Comparison of ENCODE assay signal across 15 cellular contexts in genomic region chr18:55790296-55790695, GRCh38.
DNase-seq lines count a peak whose midpoint lies in the region; ATAC-seq, FAIRE-seq and TF ChIP-seq lines count a peak whose summit lies in the region.
"Had no signal": no experiment of that assay in that cellular context is flagged by ENCODE, and none has a peak within 500 bp of the region (broad histone marks: within the 10 kb centered on the region; RNA-seq: fewer than 3 reads in every experiment).

No MANE protein-coding gene starts in this region.

- POLR2A ChIA-PET in SK-N-SH (lab: Yijun Ruan, JAX), result no interaction called here
- POLR2A ChIA-PET in activated CD4-positive, alpha-beta T cell treated with anti-CD3 and anti-CD28 coated beads, Interleukin-2, amount 10 ng/mL, durations not matched to agents 7 days and 5 days (lab: Charles Lee), result no interaction called here

- peaks cover 8% of the 10 kb centered on the region in 2 experiments; a peak in 3 of 4 replicates for H3K4me1 ChIP-seq in SK-N-SH (ENCODE audit: control insufficient read depth in 1 of 2, insufficient read depth in 2 of 2, low read depth in 1 of 2, low read length in 1 of 2)
- H3K4me1 ChIP-seq in trophoblast cell (ENCODE audit: control insufficient read depth in 1 of 2, insufficient read depth in 2 of 2, low read length in 2 of 2), result peaks cover 3 to 11% of the 10 kb centered on the region in 2 experiments
- no peaks in the 10 kb centered on the region for H3K4me1 ChIP-seq in small intestine (ENCODE audit: control insufficient read depth in 2 of 2, insufficient read depth in 1 of 2, low read depth in 1 of 2, low read length in 1 of 2)
- peaks cover 0 to 1% (median 0%) of the 10 kb centered on the region in 6 donors for H3K4me1 ChIP-seq in spleen
- H3K4me1 ChIP-seq: Caco-2 had no signal

- no peak for TF ChIP-seq CTCF in SK-N-SH (IDR thresholded peaks at IDR 0.05)
- no peak for TF ChIP-seq CTCF in fibroblast of mammary gland (conservative IDR thresholded peaks at IDR 0.05; ENCODE audit: control insufficient read depth, insufficient read depth, low read depth, low read length)
- TF ChIP-seq CTCF in spleen (IDR thresholded peaks at IDR 0.05 in 8 of 11, conservative IDR thresholded peaks at IDR 0.05 in 3 of 11), result no peak

- TF ChIP-seq POLR2A in spleen (IDR thresholded peaks at IDR 0.05), result no peak

- H3K14ac ChIP-seq in trophoblast cell (ENCODE audit: low read length), result peak overlapping the region; percentile 69

- H4K8ac ChIP-seq in trophoblast cell (ENCODE audit: low read depth, low read length), result peak overlapping the region; percentile 76

- H4K20me1 ChIP-seq in SK-N-SH (ENCODE audit: insufficient read depth), result no peaks in the 10 kb centered on the region

- H3K4me3 ChIP-seq in SK-N-SH (ENCODE audit: low read depth in 2 of 2, low read length in 1 of 2), result no peak overlapping the region
- H3K4me3 ChIP-seq in fibroblast of mammary gland (ENCODE audit: control insufficient read depth, low read depth, low read length), result no peak overlapping the region
- no peak overlapping the region for H3K4me3 ChIP-seq in trophoblast cell (ENCODE audit: low read depth, low read length)
- no peak overlapping the region for H3K4me3 ChIP-seq in small intestine (ENCODE audit: low read depth in 1 of 2, low read length in 2 of 2)
- H3K4me3 ChIP-seq in spleen, result no peak overlapping the region

- H3K9me3 Mint-ChIP-seq in activated CD4-positive, alpha-beta T cell treated with anti-CD3 and anti-CD28 coated beads, Interleukin-2, amount 10 ng/mL, durations not matched to agents 7 days and 5 days, result peaks cover 5% of the 10 kb centered on the region

- intact Hi-C loops in spleen (cut with DNase I; ENCODE audit: low total_unique reads), result no loop called here

- H3K27ac ChIP-seq in SK-N-SH (ENCODE audit: low read depth in 2 of 2, low read length in 1 of 2) (peak overlapping the region; percentile 76 to 82; a peak in 3 of 4 replicates), trophoblast cell (ENCODE audit: low read depth, low read length) (peak overlapping the region; percentile 93), small intestine (ENCODE audit: low read depth in 1 of 2, low read length in 1 of 2) (no peak overlapping the region), spleen (no peak overlapping the region)

- ATAC-seq in T-helper 17 cell, result no peak

- no peak for TF ChIP-seq RAD21 in SK-N-SH (IDR thresholded peaks at IDR 0.05; ENCODE audit: low read length)

- peak overlapping the region; percentile 98 for H4K91ac ChIP-seq in trophoblast cell (ENCODE audit: low read depth, low read length)

- peaks cover 4% of the 10 kb centered on the region for H3K4me1 Mint-ChIP-seq in activated CD4-positive, alpha-beta T cell treated with anti-CD3 and anti-CD28 coated beads, Interleukin-2, amount 10 ng/mL, durations not matched to agents 7 days and 5 days
- no peaks in the 10 kb centered on the region for H3K4me1 Mint-ChIP-seq in T-helper 17 cell

- peak in 1 of 2 experiments; percentile 69; a peak in 2 of 4 replicates for TF ChIP-seq EP300 in SK-N-SH (IDR thresholded peaks at IDR 0.05; ENCODE audit: borderline replicate concordance in 1 of 2, low read depth in 1 of 2, low read length in 1 of 2)

- peaks cover 9% of the 10 kb centered on the region for H3F3A ChIP-seq in SK-N-SH (replicated peaks; ENCODE audit: insufficient read depth)

- H4K12ac ChIP-seq in trophoblast cell (ENCODE audit: low read depth, low read length), result no peak overlapping the region

- H3K9me3 ChIP-seq in SK-N-SH (no peaks in the 10 kb centered on the region), trophoblast cell (ENCODE audit: insufficient read depth, low read depth, low read length) (no peaks in the 10 kb centered on the region), small intestine (ENCODE audit: control insufficient read depth, low read depth) (no peaks in the 10 kb centered on the region), T-helper 17 cell (ENCODE audit: control insufficient read depth, low read length, poor library complexity, severe bottlenecking) (no peaks in the 10 kb centered on the region), spleen (peaks cover 0 to 17% (median 13%) of the 10 kb centered on the region in 8 donors)
- H3K9me3 ChIP-seq: Caco-2 had no signal

- peak overlapping the region; percentile 55 for H2AK5ac ChIP-seq in trophoblast cell (ENCODE audit: low read length)

- H3K23ac ChIP-seq in trophoblast cell (ENCODE audit: low read length), result no peak overlapping the region

- no peaks in the 10 kb centered on the region for H3K27me3 Mint-ChIP-seq in activated CD4-positive, alpha-beta T cell treated with anti-CD3 and anti-CD28 coated beads, Interleukin-2, amount 10 ng/mL, durations not matched to agents 7 days and 5 days
- H3K27me3 Mint-ChIP-seq in T-helper 17 cell, result no peaks in the 10 kb centered on the region

- no peaks in the 10 kb centered on the region for H3K36me3 Mint-ChIP-seq in activated CD4-positive, alpha-beta T cell treated with anti-CD3 and anti-CD28 coated beads, Interleukin-2, amount 10 ng/mL, durations not matched to agents 7 days and 5 days (ENCODE audit: low read depth)
- H3K36me3 Mint-ChIP-seq in T-helper 17 cell (ENCODE audit: low read depth), result no peaks in the 10 kb centered on the region

- no peaks in the 10 kb centered on the region for H3K9me2 ChIP-seq in SK-N-SH

- H2BK120ac ChIP-seq in trophoblast cell (ENCODE audit: insufficient read depth, low read length, poor library complexity), result peak overlapping the region; percentile 77

- CTCF ChIA-PET in SK-N-SH (lab: Yijun Ruan, JAX), result interaction anchor here (1.0 to 1.1 kb wide), 2 partner anchors 8 to 10 kb away, joined by 5 to 7 read pairs; no protein-coding TSS in a partner anchor
- CTCF ChIA-PET in activated CD4-positive, alpha-beta T cell treated with anti-CD3 and anti-CD28 coated beads, Interleukin-2, amount 10 ng/mL, durations not matched to agents 7 days and 5 days (lab: Charles Lee), result no interaction called here

- no peak overlapping the region for H3K4me3 Mint-ChIP-seq in activated CD4-positive, alpha-beta T cell treated with anti-CD3 and anti-CD28 coated beads, Interleukin-2, amount 10 ng/mL, durations not matched to agents 7 days and 5 days
- no peak overlapping the region for H3K4me3 Mint-ChIP-seq in T-helper 17 cell

- peak overlapping the region; percentile 66 for H3K4ac ChIP-seq in trophoblast cell (ENCODE audit: low read depth, low read length)

- no peak for FAIRE-seq in small intestine (lab: Jason Lieb, UNC)
- FAIRE-seq: H1 had no signal

- H3K18ac ChIP-seq in trophoblast cell (ENCODE audit: low read length), result peak overlapping the region; percentile 84

- peak overlapping the region; percentile 26; the same call in 1 of the 2 replicates for H2AFZ ChIP-seq in SK-N-SH (ENCODE audit: low read depth)
- H2AFZ ChIP-seq in trophoblast cell (ENCODE audit: insufficient read depth, low read length, poor library complexity), result peak overlapping the region; percentile 23

- H2BK5ac ChIP-seq in trophoblast cell (ENCODE audit: low read depth, low read length, poor library complexity), result peak overlapping the region; percentile 75

- peak; percentile 91 for DNase-seq in EL
- DNase-seq in SK-N-SH, result no peak
- DNase-seq in fibroblast of mammary gland (ENCODE audit: low read depth), result peak; percentile 82
- DNase-seq in trophoblast cell, result peak; percentile 46 to 88
- DNase-seq in small intestine, result no peak
- no peak for DNase-seq in activated CD4-positive, alpha-beta T cell treated with anti-CD3 and anti-CD28 coated beads, Interleukin-2, amount 10 ng/mL, durations not matched to agents 7 days and 5 days
- no peak for DNase-seq in T-helper 17 cell
- no peak for DNase-seq in spleen
- DNase-seq: activated CD8-positive, alpha-beta memory T cell treated with anti-CD3 and anti-CD28 coated beads, Interleukin-2, amount 50 U/mL, for 4 hours; Caco-2; effector memory CD4-positive, alpha-beta T cell; midbrain; NCI-H1417; NCI-H526 had no signal

- no peak overlapping the region for H3K27ac Mint-ChIP-seq in activated CD4-positive, alpha-beta T cell treated with anti-CD3 and anti-CD28 coated beads, Interleukin-2, amount 10 ng/mL, durations not matched to agents 7 days and 5 days
- H3K27ac Mint-ChIP-seq in T-helper 17 cell, result no peak overlapping the region

- peak overlapping the region; percentile 20; the same call in 1 of the 2 replicates for H3K4me2 ChIP-seq in SK-N-SH
- no peak overlapping the region for H3K4me2 ChIP-seq in trophoblast cell (ENCODE audit: low read length)

- H3K79me1 ChIP-seq in trophoblast cell (ENCODE audit: low read length), result peaks cover 29% of the 10 kb centered on the region

- no peaks in the 10 kb centered on the region for H3K36me3 ChIP-seq in SK-N-SH (replicated peaks in 1 of 2; ENCODE audit: control insufficient read depth in 1 of 2, insufficient read depth in 2 of 2, low read length in 1 of 2)
- no peaks in the 10 kb centered on the region for H3K36me3 ChIP-seq in trophoblast cell (ENCODE audit: control insufficient read depth in 1 of 2, insufficient read depth in 2 of 2, low read length in 2 of 2)
- H3K36me3 ChIP-seq in small intestine (ENCODE audit: control insufficient read depth in 2 of 2, insufficient read depth in 2 of 2, low read length in 2 of 2), result no peaks in the 10 kb centered on the region
- H3K36me3 ChIP-seq in spleen, result no peaks in the 10 kb centered on the region

- no peaks in the 10 kb centered on the region for H3K27me3 ChIP-seq in SK-N-SH (ENCODE audit: insufficient read depth)
- no peaks in the 10 kb centered on the region for H3K27me3 ChIP-seq in trophoblast cell (ENCODE audit: insufficient read depth, low read length)
- no peaks in the 10 kb centered on the region for H3K27me3 ChIP-seq in small intestine (ENCODE audit: control insufficient read depth in 2 of 2, insufficient read depth in 2 of 2, low read length in 2 of 2)
- no peaks in the 10 kb centered on the region for H3K27me3 ChIP-seq in spleen (replicated peaks in 1 of 7)

- peak overlapping the region; percentile 88 for H2BK12ac ChIP-seq in trophoblast cell (ENCODE audit: low read length)

- no peaks in the 10 kb centered on the region for H3K79me2 ChIP-seq in SK-N-SH (ENCODE audit: insufficient read depth)
- H3K79me2 ChIP-seq in trophoblast cell (ENCODE audit: control insufficient read depth, insufficient read depth, low read length, poor library complexity), result peaks cover 1% of the 10 kb centered on the region

- H3K9ac ChIP-seq in SK-N-SH (no peak overlapping the region; the same call in 1 of the 2 replicates), trophoblast cell (ENCODE audit: low read length) (no peak overlapping the region)

TF ChIP-seq in SK-N-SH, 30 proteins besides CTCF, POLR2A, EP300 and RAD21 (continues in another document):
- TF ChIP-seq JUND (IDR thresholded peaks at IDR 0.05) (peak; percentile 89), GABPA (IDR thresholded peaks at IDR 0.05; ENCODE audit: low read depth) (no peak), PBX3 (IDR thresholded peaks at IDR 0.05) (peak; percentile 57)

Comparison
In these comparisons a context has a peak if more than half of its experiments do, and no peak if none do; other contexts are left out.
1. DNase-seq: peak in EL (single experiment), fibroblast of mammary gland (single experiment) and trophoblast cell (2 of 2); none in SK-N-SH (single experiment), small intestine (single experiment), activated CD4-positive, alpha-beta T cell treated with anti-CD3 and anti-CD28 coated beads, Interleukin-2, amount 10 ng/mL, durations not matched to agents 7 days and 5 days (single experiment), T-helper 17 cell (0 of 3) and spleen (single experiment).
2. H3K27ac ChIP-seq: peak in SK-N-SH (2 of 2) and trophoblast cell (single experiment); none in small intestine (0 of 2) and spleen (0 of 8).